Comparison of ENCODE assay signal across 1 cellular context in genomic region chr1:167713330-167714081, GRCh38.
TF ChIP-seq lines count a peak whose summit lies in the region.

No MANE protein-coding gene starts in this region.

TF ChIP-seq in WTC11, 78 proteins besides CTCF, POLR2A, EP300 and RAD21 (continued from another document):
- TF ChIP-seq SOX15 (CRISPR knock-in tag; IDR thresholded peaks at IDR 0.05) (no peak), MLX (CRISPR knock-in tag; IDR thresholded peaks at IDR 0.05) (no peak), ELF4 (CRISPR knock-in tag; IDR thresholded peaks at IDR 0.05; ENCODE audit: low read depth) (no peak), TP53 (CRISPR knock-in tag; IDR thresholded peaks at IDR 0.05) (peak; percentile 51; the same call in 1 of the 2 replicates), MXD4 (CRISPR knock-in tag; IDR thresholded peaks at IDR 0.05; ENCODE audit: borderline replicate concordance) (no peak), ESRRA (CRISPR knock-in tag; IDR thresholded peaks at IDR 0.05; ENCODE audit: borderline replicate concordance) (no peak), MYBL2 (CRISPR knock-in tag; IDR thresholded peaks at IDR 0.05) (0 out of 2 replicates have a peak, but pooled peaks have one; percentile 37)
